In the genomic region with DNA sequence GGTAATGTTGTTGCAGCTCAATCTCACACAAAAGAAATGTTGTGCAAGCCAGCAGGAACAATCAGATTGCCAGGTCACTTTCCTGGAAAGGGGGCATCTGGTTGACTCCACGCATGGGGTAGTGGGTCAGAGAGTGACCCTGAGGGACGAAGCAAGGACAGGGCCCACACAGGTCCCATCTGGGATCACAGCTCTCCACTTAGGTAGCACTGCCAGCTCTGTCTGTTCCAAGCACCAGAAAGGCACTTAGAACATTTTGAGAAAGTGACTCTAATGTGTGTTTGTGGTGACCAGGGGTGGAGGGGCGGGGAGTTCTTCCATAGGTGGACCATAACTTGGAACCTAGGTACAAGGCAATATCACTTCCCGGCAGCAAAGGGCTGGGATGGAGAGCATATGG, we compare ENCODE assay signal across 35 cellular contexts.
DNase-seq lines count a peak whose midpoint lies in the region; ATAC-seq and TF ChIP-seq lines count a peak whose summit lies in the region.
"Had no signal": no experiment of that assay in that cellular context is flagged by ENCODE, and none has a peak within 500 bp of the region (broad histone marks: within the 10 kb centered on the region; RNA-seq: fewer than 3 reads in every experiment).

No MANE protein-coding gene starts in this region.

- no peaks in the 10 kb centered on the region for H3F3A ChIP-seq in GM23338 (replicated peaks; ENCODE audit: low read depth)

- TSS peak; percentile 98 for BruUV-seq in mammary epithelial cell (replicated peaks; lab: Mats Ljungman, UMichigan)

- H3K27ac Mint-ChIP-seq in GM23338, result no peak overlapping the region; the same call in 1 of the 2 replicates
- H3K27ac Mint-ChIP-seq: activated B cell treated with CpG ODN at 0.5 μM for 24 hours; activated naive CD8-positive, alpha-beta T cell treated with anti-CD3 and anti-CD28 coated beads, Interleukin-2, amount 10 ng/mL, durations not matched to agents 7 days and 5 days; activated T-cell treated with anti-CD3 and anti-CD28 coated beads, Interleukin-2, amount 50 U/mL, for 24 hours; CD8-positive, alpha-beta T cell; stimulated activated naive CD8-positive, alpha-beta T cell treated with anti-CD3 and anti-CD28 coated beads, Interleukin-15, Interleukin-2, amounts not matched to agents 100 ng/mL and 50 ng/mL, for 24 hours; T-cell had no signal

- no peak overlapping the region for H3K4me3 Mint-ChIP-seq in GM23338
- H3K4me3 Mint-ChIP-seq: activated B cell treated with CpG ODN at 0.5 μM for 24 hours; activated naive CD8-positive, alpha-beta T cell treated with anti-CD3 and anti-CD28 coated beads, Interleukin-2, amount 10 ng/mL, durations not matched to agents 7 days and 5 days; activated T-cell treated with anti-CD3 and anti-CD28 coated beads, Interleukin-2, amount 50 U/mL, for 24 hours; CD8-positive, alpha-beta T cell; nephron; stimulated activated naive CD8-positive, alpha-beta T cell treated with anti-CD3 and anti-CD28 coated beads, Interleukin-15, Interleukin-2, amounts not matched to agents 100 ng/mL and 50 ng/mL, for 24 hours; T-cell had no signal

- H3K27ac ChIP-seq in mammary epithelial cell (ENCODE audit: insufficient read depth, low read depth, low read length), result peak overlapping the region; percentile 92
- H3K27ac ChIP-seq in breast epithelium, result no peak overlapping the region
- peak overlapping the region; percentile 12 for H3K27ac ChIP-seq in SJSA1
- peak overlapping the region; percentile 66 for H3K27ac ChIP-seq in fibroblast of lung (ENCODE audit: insufficient read depth, low read length)
- H3K27ac ChIP-seq in GM23338 (ENCODE audit: low read depth), result no peak overlapping the region
- H3K27ac ChIP-seq in heart left ventricle, result no peak overlapping the region
- H3K27ac ChIP-seq: 22Rv1, gastrocnemius medialis, spleen, thoracic aorta had no signal

- no peak for TF ChIP-seq POLR2A in breast epithelium (IDR thresholded peaks at IDR 0.05)
- no peak for TF ChIP-seq POLR2A in heart left ventricle (IDR thresholded peaks at IDR 0.05)

- H2AFZ ChIP-seq in mammary epithelial cell (ENCODE audit: low read depth, low read length), result peak overlapping the region; percentile 2
- H2AFZ ChIP-seq in fibroblast of lung (ENCODE audit: low read length), result no peak overlapping the region
- H2AFZ ChIP-seq in GM23338, result no peak overlapping the region

- H3K36me3 ChIP-seq in mammary epithelial cell (ENCODE audit: insufficient read depth, low read length), result no peaks in the 10 kb centered on the region
- H3K36me3 ChIP-seq in breast epithelium, result no peaks in the 10 kb centered on the region
- H3K36me3 ChIP-seq in SJSA1, result no peaks in the 10 kb centered on the region
- no peaks in the 10 kb centered on the region for H3K36me3 ChIP-seq in fibroblast of lung (ENCODE audit: control insufficient read depth, insufficient read depth, low read length)
- no peaks in the 10 kb centered on the region for H3K36me3 ChIP-seq in skeletal muscle satellite cell (ENCODE audit: insufficient read depth, low read length)
- peaks cover 10% of the 10 kb centered on the region; the same call in 1 of the 2 replicates for H3K36me3 ChIP-seq in GM23338 (ENCODE audit: insufficient read depth)
- H3K36me3 ChIP-seq in heart left ventricle, result no peaks in the 10 kb centered on the region
- H3K36me3 ChIP-seq: gastrocnemius medialis, MG63, SJCRH30, spleen, thoracic aorta had no signal

- peaks cover 15% of the 10 kb centered on the region for H3K9me3 Mint-ChIP-seq in GM23338
- H3K9me3 Mint-ChIP-seq: activated naive CD8-positive, alpha-beta T cell treated with anti-CD3 and anti-CD28 coated beads, Interleukin-2, amount 10 ng/mL, durations not matched to agents 7 days and 5 days; CD8-positive, alpha-beta T cell; stimulated activated naive CD8-positive, alpha-beta T cell treated with anti-CD3 and anti-CD28 coated beads, Interleukin-15, Interleukin-2, amounts not matched to agents 100 ng/mL and 50 ng/mL, for 24 hours had no signal

- TF ChIP-seq CTCF in mammary epithelial cell (conservative IDR thresholded peaks at IDR 0.05 in 1 of 2, IDR thresholded peaks at IDR 0.05 in 1 of 2; ENCODE audit: extremely low read depth in 1 of 2, insufficient read depth in 1 of 2, low read depth in 1 of 2, low read length in 2 of 2) (no peak), breast epithelium (IDR thresholded peaks at IDR 0.05) (no peak), fibroblast of lung (conservative IDR thresholded peaks at IDR 0.05 in 1 of 2, IDR thresholded peaks at IDR 0.05 in 1 of 2; ENCODE audit: low read depth in 1 of 2, low read length in 2 of 2) (no peak), GM23338 (conservative IDR thresholded peaks at IDR 0.05; ENCODE audit: low read depth in 2 of 2) (no peak), heart left ventricle (IDR thresholded peaks at IDR 0.05) (no peak)

- no peaks in the 10 kb centered on the region for H3K27me3 ChIP-seq in mammary epithelial cell (ENCODE audit: insufficient read depth, low read length)
- H3K27me3 ChIP-seq in breast epithelium, result no peaks in the 10 kb centered on the region
- H3K27me3 ChIP-seq in SJSA1 (replicated peaks), result no peaks in the 10 kb centered on the region
- H3K27me3 ChIP-seq in fibroblast of lung (ENCODE audit: control insufficient read depth, insufficient read depth, low read length), result no peaks in the 10 kb centered on the region
- H3K27me3 ChIP-seq in skeletal muscle satellite cell (ENCODE audit: control insufficient read depth, insufficient read depth, low read length), result no peaks in the 10 kb centered on the region
- no peaks in the 10 kb centered on the region for H3K27me3 ChIP-seq in GM23338 (ENCODE audit: insufficient read depth)
- H3K27me3 ChIP-seq in heart left ventricle, result no peaks in the 10 kb centered on the region
- H3K27me3 ChIP-seq: MG63, SJCRH30 had no signal

- dilution Hi-C loops in mammary epithelial cell (cut with HindIII; ENCODE audit: low sequenced_read_pairs), result no loop called here

- H3K9me2 ChIP-seq in GM23338 (ENCODE audit: insufficient read depth), result no peaks in the 10 kb centered on the region

- peaks cover 3% of the 10 kb centered on the region; the same call in 2 of the 3 replicates for H3K36me3 Mint-ChIP-seq in GM23338 (ENCODE audit: low read depth)
- H3K36me3 Mint-ChIP-seq: activated naive CD8-positive, alpha-beta T cell treated with anti-CD3 and anti-CD28 coated beads, Interleukin-2, amount 10 ng/mL, durations not matched to agents 7 days and 5 days; CD8-positive, alpha-beta T cell; T-cell had no signal

- H3K4me2 ChIP-seq in mammary epithelial cell (ENCODE audit: insufficient read depth, low read depth, low read length) (peak overlapping the region; percentile 32), fibroblast of lung (ENCODE audit: extremely low read depth, insufficient read depth, low read length) (peak overlapping the region; percentile 25), skeletal muscle satellite cell (ENCODE audit: low read length) (peak overlapping the region; percentile 53), GM23338 (no peak overlapping the region)

- 78% methylated on average over 4 of the region's 4 CpGs for WGBS in mammary epithelial cell (ENCODE audit: low coverage, missing lambda C conversion rate)
- 95 to 97% (median 96%) methylated on average over 4 of the region's 4 CpGs for WGBS in heart left ventricle, 4 donors

- intact Hi-C loops in mammary epithelial cell (cut with micrococcal nuclease) (loop anchor here (2.0 kb wide), 1 partner anchor 46 kb away; no protein-coding TSS in a partner anchor), breast epithelium (cut with DNase I; ENCODE audit: low total_unique reads) (loop anchor here (10.0 kb wide), 1 partner anchor 134 kb away; no protein-coding TSS in a partner anchor), heart left ventricle (cut with DNase I) (no loop called here)

- H3K4me3 ChIP-seq in mammary epithelial cell (replicated peaks in 1 of 3; ENCODE audit: insufficient read depth in 1 of 3, low read depth in 2 of 3, low read length in 3 of 3) (no peak overlapping the region), breast epithelium (no peak overlapping the region), SJSA1 (no peak overlapping the region), fibroblast of lung (replicated peaks in 1 of 4; ENCODE audit: control extremely low read depth in 1 of 4, insufficient read depth in 1 of 4, low read depth in 3 of 4, low read length in 4 of 4) (no peak overlapping the region), skeletal muscle satellite cell (ENCODE audit: low read length) (no peak overlapping the region), GM23338 (no peak overlapping the region), heart left ventricle (no peak overlapping the region)
- H3K4me3 ChIP-seq: gastrocnemius medialis, lung, MG63, mucosa of descending colon, SJCRH30, spleen, thoracic aorta had no signal

- H4K20me1 ChIP-seq in mammary epithelial cell (ENCODE audit: insufficient read depth, low read length) (no peaks in the 10 kb centered on the region), fibroblast of lung (ENCODE audit: control insufficient read depth, extremely low read depth, insufficient read depth, low read length) (no peaks in the 10 kb centered on the region), GM23338 (replicated peaks; ENCODE audit: insufficient read depth) (no peaks in the 10 kb centered on the region)

- CTCF ChIA-PET in mammary epithelial cell (lab: Charles Lee; ENCODE audit: low non-redundant PET), result no interaction called here

- H3K79me2 ChIP-seq in mammary epithelial cell (ENCODE audit: insufficient read depth, low read length) (no peaks in the 10 kb centered on the region), fibroblast of lung (ENCODE audit: control insufficient read depth, insufficient read depth, low read length) (no peaks in the 10 kb centered on the region), GM23338 (replicated peaks; ENCODE audit: insufficient read depth) (no peaks in the 10 kb centered on the region)

- DNase-seq in mammary epithelial cell (peak; percentile 68), breast epithelium (ENCODE audit: low spot score in 2 of 2) (no peak), SJSA1 (ENCODE audit: low read depth in 1 of 2, low spot score in 2 of 2) (no peak), fibroblast of lung (ENCODE audit: low read depth in 2 of 2) (no peak), HuH-7 (ENCODE audit: low spot score) (no peak), GM23338 (ENCODE audit: low spot score) (no peak), heart left ventricle (no peak)
- DNase-seq: activated B cell treated with CpG ODN at 0.5 μM for 24 hours; activated CD4-positive, alpha-beta T cell treated with anti-CD3 and anti-CD28 coated beads, Interleukin-2, amount 50 U/mL, for 1 hour; activated gamma-delta T cell treated with Interleukin-2 at 50 U/mL for 16 hours; activated naive CD8-positive, alpha-beta T cell treated with anti-CD3 and anti-CD28 coated beads, Interleukin-2, amount 10 ng/mL, durations not matched to agents 7 days and 5 days; activated T-cell treated with anti-CD3 and anti-CD28 coated beads, Interleukin-2, amount 50 U/mL, for 24 hours; aorta; CD8-positive, alpha-beta T cell; cortex of kidney; effector memory CD4-positive, alpha-beta T cell; erythroblast; gastrocnemius medialis; GOT3; KG1; mucosa of descending colon; NCI-H1105 treated with DMSO at 0.1 percent for 48 hours; NCI-H1930; NCI-H524 treated with DMSO at 0.1 percent for 48 hours; spleen; stimulated activated CD8-positive, alpha-beta memory T cell treated with anti-CD3 and anti-CD28 coated beads, Interleukin-4, amount 100 ng/mL, for 48 hours; T-cell had no signal

- ATAC-seq in GM23338 (no peak), heart left ventricle (no peak)
- ATAC-seq: CD8-positive, alpha-beta T cell; gastrocnemius medialis; mucosa of descending colon; T-cell had no signal

- in situ Hi-C loops in mammary epithelial cell (cut with MboI; ENCODE audit: low sequenced_read_pairs in 2 of 2), result no loop called here

- peaks cover 48% of the 10 kb centered on the region for H3K4me1 ChIP-seq in mammary epithelial cell (ENCODE audit: insufficient read depth, low read length)
- H3K4me1 ChIP-seq in breast epithelium, result no peaks in the 10 kb centered on the region
- peaks cover 40% of the 10 kb centered on the region for H3K4me1 ChIP-seq in SJSA1 (replicated peaks)
- peaks cover 26% of the 10 kb centered on the region for H3K4me1 ChIP-seq in fibroblast of lung (ENCODE audit: control insufficient read depth, extremely low read depth, insufficient read depth, low read length)
- H3K4me1 ChIP-seq in skeletal muscle satellite cell (ENCODE audit: control insufficient read depth, insufficient read depth, low read length), result peaks cover 45% of the 10 kb centered on the region
- peaks cover 4% of the 10 kb centered on the region; the same call in 1 of the 2 replicates for H3K4me1 ChIP-seq in GM23338 (ENCODE audit: insufficient read depth)
- H3K4me1 ChIP-seq in heart left ventricle, result no peaks in the 10 kb centered on the region
- H3K4me1 ChIP-seq: gastrocnemius medialis, spleen had no signal

- H3K4me1 Mint-ChIP-seq in GM23338, result peaks cover 18% of the 10 kb centered on the region; the same call in 2 of the 3 replicates
- H3K4me1 Mint-ChIP-seq: activated B cell treated with CpG ODN at 0.5 μM for 24 hours; activated naive CD8-positive, alpha-beta T cell treated with anti-CD3 and anti-CD28 coated beads, Interleukin-2, amount 10 ng/mL, durations not matched to agents 7 days and 5 days; T-cell had no signal

- no peaks in the 10 kb centered on the region for H3K27me3 Mint-ChIP-seq in GM23338 (ENCODE audit: insufficient read depth, low read depth, poor library complexity)

- H3K9me3 ChIP-seq in mammary epithelial cell (replicated peaks; ENCODE audit: insufficient read depth, low read length) (no peaks in the 10 kb centered on the region), breast epithelium (peaks cover 0 to 7% of the 10 kb centered on the region in 2 donors), SJSA1 (replicated peaks) (no peaks in the 10 kb centered on the region; the same call in 1 of the 2 replicates), fibroblast of lung (ENCODE audit: control insufficient read depth, insufficient read depth, low read depth, low read length) (no peaks in the 10 kb centered on the region), skeletal muscle satellite cell (replicated peaks; ENCODE audit: low read length) (no peaks in the 10 kb centered on the region), heart left ventricle (peaks cover 0 to 13% (median 2%) of the 10 kb centered on the region in 12 donors)
- H3K9me3 ChIP-seq: gastrocnemius medialis, thoracic aorta had no signal

- peak overlapping the region; percentile 24 for H3K9ac ChIP-seq in mammary epithelial cell (ENCODE audit: insufficient read depth, low read length)
- H3K9ac ChIP-seq in fibroblast of lung (ENCODE audit: insufficient read depth, low read length), result no peak overlapping the region
- peak overlapping the region; percentile 44 for H3K9ac ChIP-seq in skeletal muscle satellite cell (ENCODE audit: low read depth, low read length)

Comparison
In these comparisons a context has a peak if more than half of its experiments do, and no peak if none do; other contexts are left out.
1. H3K27ac ChIP-seq: peak in mammary epithelial cell (single experiment), SJSA1 (single experiment) and fibroblast of lung (single experiment); none in breast epithelium (0 of 2), GM23338 (single experiment) and heart left ventricle (0 of 12).
2. intact Hi-C loops: an anchor here in mammary epithelial cell (2.0 kb wide) and breast epithelium (10.0 kb wide); none called in heart left ventricle.